Comparison of ENCODE assay signal across 8 cellular contexts in the genomic region with DNA sequence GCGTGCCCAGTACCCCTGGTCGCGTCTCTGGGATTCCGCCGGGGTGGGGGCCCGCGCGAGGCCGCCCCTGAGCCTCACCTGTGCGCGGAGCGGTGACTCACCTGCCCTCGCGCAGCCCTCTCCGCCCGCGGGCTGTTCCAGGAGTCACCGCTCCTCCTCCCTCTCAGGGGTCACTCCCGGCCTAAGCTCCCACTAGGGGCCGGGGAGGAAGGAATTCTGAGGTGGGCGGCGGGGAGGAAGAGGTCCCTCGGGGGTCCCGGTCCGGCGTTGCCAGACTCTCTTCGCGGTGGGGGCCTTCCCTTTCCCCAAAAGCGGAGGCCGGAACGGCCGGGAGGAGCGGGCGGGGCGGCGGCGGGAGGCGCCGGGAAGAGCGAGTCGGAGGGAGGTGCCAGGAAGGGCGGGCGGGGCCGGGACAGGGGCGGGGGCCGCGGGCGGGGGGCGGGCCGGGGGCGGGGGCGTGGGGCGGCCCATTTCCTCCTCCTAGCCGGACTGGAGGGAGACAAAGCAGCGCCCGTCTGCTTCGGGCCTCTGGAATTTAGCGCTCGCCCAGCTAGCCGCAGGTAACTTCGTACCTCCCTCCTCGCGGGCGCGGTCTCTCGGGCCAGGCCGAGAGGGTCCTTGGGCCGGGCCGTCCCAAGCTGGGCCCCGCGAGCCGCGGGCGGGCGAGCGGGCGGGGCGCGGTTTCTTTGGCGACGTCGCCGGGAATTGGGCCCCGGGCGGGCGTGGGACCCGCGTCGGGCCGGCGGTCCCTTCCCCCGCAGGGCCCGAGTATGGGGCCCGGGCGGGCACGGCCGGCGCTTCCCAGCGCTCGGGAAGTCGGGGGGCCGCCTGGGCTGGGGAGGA. TPM values are rescaled to one million over a fixed set of nuclear protein-coding genes. Genes with fewer than 3 reads are reported as not detected.
DNase-seq lines count a peak whose midpoint lies in the region; ATAC-seq and TF ChIP-seq lines count a peak whose summit lies in the region.

A gene with protein sequence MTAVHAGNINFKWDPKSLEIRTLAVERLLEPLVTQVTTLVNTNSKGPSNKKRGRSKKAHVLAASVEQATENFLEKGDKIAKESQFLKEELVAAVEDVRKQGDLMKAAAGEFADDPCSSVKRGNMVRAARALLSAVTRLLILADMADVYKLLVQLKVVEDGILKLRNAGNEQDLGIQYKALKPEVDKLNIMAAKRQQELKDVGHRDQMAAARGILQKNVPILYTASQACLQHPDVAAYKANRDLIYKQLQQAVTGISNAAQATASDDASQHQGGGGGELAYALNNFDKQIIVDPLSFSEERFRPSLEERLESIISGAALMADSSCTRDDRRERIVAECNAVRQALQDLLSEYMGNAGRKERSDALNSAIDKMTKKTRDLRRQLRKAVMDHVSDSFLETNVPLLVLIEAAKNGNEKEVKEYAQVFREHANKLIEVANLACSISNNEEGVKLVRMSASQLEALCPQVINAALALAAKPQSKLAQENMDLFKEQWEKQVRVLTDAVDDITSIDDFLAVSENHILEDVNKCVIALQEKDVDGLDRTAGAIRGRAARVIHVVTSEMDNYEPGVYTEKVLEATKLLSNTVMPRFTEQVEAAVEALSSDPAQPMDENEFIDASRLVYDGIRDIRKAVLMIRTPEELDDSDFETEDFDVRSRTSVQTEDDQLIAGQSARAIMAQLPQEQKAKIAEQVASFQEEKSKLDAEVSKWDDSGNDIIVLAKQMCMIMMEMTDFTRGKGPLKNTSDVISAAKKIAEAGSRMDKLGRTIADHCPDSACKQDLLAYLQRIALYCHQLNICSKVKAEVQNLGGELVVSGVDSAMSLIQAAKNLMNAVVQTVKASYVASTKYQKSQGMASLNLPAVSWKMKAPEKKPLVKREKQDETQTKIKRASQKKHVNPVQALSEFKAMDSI (plus strand): TSS at position 475 of the 843 bp plus-strand sequence. CDS start 28,500 bp downstream, outside the sequence.

- peak within 1 kb of the TSS; percentile 84 for H3K4me3 Mint-ChIP-seq in activated naive CD4-positive, alpha-beta T cell treated with anti-CD3 and anti-CD28 coated beads, Interleukin-2, amount 50 U/mL, for 24 hours

- H3K27ac ChIP-seq in SK-N-MC (peak within 1 kb of the TSS; percentile 76), temporal lobe (ENCODE audit: low read depth, low read length) (peak within 1 kb of the TSS; percentile 92)

- H3K9me3 ChIP-seq in SK-N-MC (ENCODE audit: low read depth, low read length), result no peaks in the 10 kb centered on the region

- H3K27ac Mint-ChIP-seq in activated naive CD4-positive, alpha-beta T cell treated with anti-CD3 and anti-CD28 coated beads, Interleukin-2, amount 50 U/mL, for 24 hours, result peak within 1 kb of the TSS; percentile 30

- H3K4me1 Mint-ChIP-seq in activated naive CD4-positive, alpha-beta T cell treated with anti-CD3 and anti-CD28 coated beads, Interleukin-2, amount 50 U/mL, for 24 hours, result peaks cover 12% of the 10 kb centered on the region

- peaks cover 30% of the 10 kb centered on the region for H3K27me3 Mint-ChIP-seq in activated naive CD4-positive, alpha-beta T cell treated with anti-CD3 and anti-CD28 coated beads, Interleukin-2, amount 50 U/mL, for 24 hours

- H3K9me3 Mint-ChIP-seq in activated naive CD4-positive, alpha-beta T cell treated with anti-CD3 and anti-CD28 coated beads, Interleukin-2, amount 50 U/mL, for 24 hours, result no peaks in the 10 kb centered on the region

- DNase-seq in AG10803 (ENCODE audit: low read depth) (peak; percentile 65), GM19238 (ENCODE audit: insufficient read length, low spot score) (peak; percentile 87), HUDEP-2 (lab: John Stamatoyannopoulos, UW; ENCODE audit: unreplicated experiment in 76 of 76) (peak in 63 of 76 experiments; percentile 4 to 75 (median 59)), SK-N-MC (ENCODE audit: low read depth, low spot score) (no peak), globus pallidus (ENCODE audit: low spot score) (peak; percentile 75), omental fat pad (ENCODE audit: low spot score) (peak; percentile 36)

- H3K9ac ChIP-seq in SK-N-MC (ENCODE audit: insufficient read length), result peak within 1 kb of the TSS; percentile 89

- TF ChIP-seq CTCF in AG10803 (conservative IDR thresholded peaks at IDR 0.05; ENCODE audit: low read length) (no peak), omental fat pad (IDR thresholded peaks at IDR 0.05) (peak in 1 of 3 donors; percentile 20)

- H3K36me3 Mint-ChIP-seq in activated naive CD4-positive, alpha-beta T cell treated with anti-CD3 and anti-CD28 coated beads, Interleukin-2, amount 50 U/mL, for 24 hours, result peaks cover 6% of the 10 kb centered on the region

- ATAC-seq in omental fat pad (ENCODE audit: low FRiP score), result peak; percentile 89

- H3K4me3 ChIP-seq in AG10803 (ENCODE audit: low read length), result peak within 1 kb of the TSS; percentile 88
- peak within 1 kb of the TSS; percentile 85 for H3K4me3 ChIP-seq in SK-N-MC

- peaks cover 8% of the 10 kb centered on the region; the same call in 1 of the 2 replicates for H3K36me3 ChIP-seq in SK-N-MC (ENCODE audit: insufficient read depth, low read length)

RNA-seq across cellular contexts. Expression of the gene that starts here (rescaled TPM):
- total RNA-seq in omental fat pad, result 100 to 1,000 TPM; 251 to 326 (median 274) TPM
- 190 TPM for total RNA-seq in temporal lobe
